Comparison of ENCODE assay signal across 25 cellular contexts in genomic region chr16:23318639-23319038, GRCh38. TPM values are rescaled to one million over a fixed set of nuclear protein-coding genes. Genes with fewer than 3 reads are reported as not detected.
DNase-seq lines count a peak whose midpoint lies in the region; ATAC-seq and TF ChIP-seq lines count a peak whose summit lies in the region.
"Had no signal": no experiment of that assay in that cellular context is flagged by ENCODE, and none has a peak within 500 bp of the region (broad histone marks: within the 10 kb centered on the region; RNA-seq: fewer than 3 reads in every experiment).

No MANE protein-coding gene starts in this region.

- H3K36me3 ChIP-seq in mucosa of descending colon (ENCODE audit: low read depth), result no peaks in the 10 kb centered on the region
- H3K36me3 ChIP-seq: brain microvascular endothelial cell, neural progenitor cell, tibial nerve had no signal

- CTCF ChIA-PET in GM10248 (lab: Yijun Ruan, JAX), result interaction anchor here (0.8 kb wide), 1 partner anchor 13 kb away, joined by 3 read pairs; no protein-coding TSS in a partner anchor

- intact Hi-C loops in mucosa of descending colon (cut with DNase I, micrococcal nuclease), result no loop called here

- no peak for TF ChIP-seq CTCF in mucosa of descending colon (IDR thresholded peaks at IDR 0.05)
- TF ChIP-seq CTCF in GM10248 (IDR thresholded peaks at IDR 0.05; ENCODE audit: control extremely low read depth, extremely low read depth, low read depth, missing control alignments), result no peak

- no peak overlapping the region for H3K4me3 ChIP-seq in mucosa of descending colon
- H3K4me3 ChIP-seq: coronary artery, neural progenitor cell, smooth muscle cell, tibial nerve had no signal

- DNase-seq in DMS53 (lab: John Stamatoyannopoulos, UW), result peak; percentile 58
- DNase-seq in NCI-H1092 (lab: John Stamatoyannopoulos, UW), result peak; percentile 66
- peak; percentile 71 for DNase-seq in NCI-H69 (lab: John Stamatoyannopoulos, UW)
- DNase-seq in mucosa of descending colon, result peak in 2 of 3 donors; percentile 55 to 61
- no peak for DNase-seq in GM10248 (ENCODE audit: extremely low spot score)
- DNase-seq: activated CD4-positive, alpha-beta T cell treated with anti-CD3 and anti-CD28 coated beads, Interleukin-2, amount 50 U/mL, for 48 hours; activated effector memory CD4-positive, alpha-beta T cell treated with Interleukin-2 at 50 U/mL for 16 hours; brain microvascular endothelial cell; endodermal cell; glutamatergic neuron; NCI-H1930; SK-N-SH; stimulated activated CD4-positive, alpha-beta T cell treated with anti-CD3 and anti-CD28 coated beads, Interleukin-4, amount 100 ng/mL, for 1 hour; stimulated activated naive CD8-positive, alpha-beta T cell treated with anti-CD3 and anti-CD28 coated beads, Interleukin-15, Interleukin-2, amounts not matched to agents 100 U/mL and 50 U/mL, for 24 hours had no signal

- H3K4me1 ChIP-seq in mucosa of descending colon (ENCODE audit: low read depth), result peaks cover 24% of the 10 kb centered on the region
- H3K4me1 ChIP-seq: neural progenitor cell, tibial nerve had no signal

- ATAC-seq in mucosa of descending colon (peak; percentile 40), GM21529 (IDR thresholded peaks at IDR 0.05; ENCODE audit: unreplicated experiment) (no peak), HG02885 (IDR thresholded peaks at IDR 0.05; ENCODE audit: poor library complexity, unreplicated experiment) (no peak)
- ATAC-seq: left lobe of liver; Panc1; stimulated activated naive CD8-positive, alpha-beta T cell treated with anti-CD3 and anti-CD28 coated beads, Interleukin-15, Interleukin-2, amounts not matched to agents 100 U/mL and 50 U/mL, for 24 hours; WTC11 had no signal

- POLR2A ChIA-PET in GM10248 (lab: Yijun Ruan, JAX), result interaction anchor here (0.7 kb wide), 1 partner anchor 35 kb away, joined by 3 read pairs; no protein-coding TSS in a partner anchor

- H3K9me3 ChIP-seq in mucosa of descending colon, result no peaks in the 10 kb centered on the region
- H3K9me3 ChIP-seq: SK-N-SH, tibial nerve had no signal

RNA-seq across cellular contexts. Expression of gene SCNN1B, which starts 16.5 kb away (rescaled TPM):
- total RNA-seq in mucosa of descending colon, result 100 to 1,000 TPM; 164 to 452 (median 204) TPM
- total RNA-seq: endodermal cell, M059J, pulmonary artery endothelial cell, smooth muscle cell had no signal
